ENCODE assay signal across 9 cellular contexts in the genomic region with DNA sequence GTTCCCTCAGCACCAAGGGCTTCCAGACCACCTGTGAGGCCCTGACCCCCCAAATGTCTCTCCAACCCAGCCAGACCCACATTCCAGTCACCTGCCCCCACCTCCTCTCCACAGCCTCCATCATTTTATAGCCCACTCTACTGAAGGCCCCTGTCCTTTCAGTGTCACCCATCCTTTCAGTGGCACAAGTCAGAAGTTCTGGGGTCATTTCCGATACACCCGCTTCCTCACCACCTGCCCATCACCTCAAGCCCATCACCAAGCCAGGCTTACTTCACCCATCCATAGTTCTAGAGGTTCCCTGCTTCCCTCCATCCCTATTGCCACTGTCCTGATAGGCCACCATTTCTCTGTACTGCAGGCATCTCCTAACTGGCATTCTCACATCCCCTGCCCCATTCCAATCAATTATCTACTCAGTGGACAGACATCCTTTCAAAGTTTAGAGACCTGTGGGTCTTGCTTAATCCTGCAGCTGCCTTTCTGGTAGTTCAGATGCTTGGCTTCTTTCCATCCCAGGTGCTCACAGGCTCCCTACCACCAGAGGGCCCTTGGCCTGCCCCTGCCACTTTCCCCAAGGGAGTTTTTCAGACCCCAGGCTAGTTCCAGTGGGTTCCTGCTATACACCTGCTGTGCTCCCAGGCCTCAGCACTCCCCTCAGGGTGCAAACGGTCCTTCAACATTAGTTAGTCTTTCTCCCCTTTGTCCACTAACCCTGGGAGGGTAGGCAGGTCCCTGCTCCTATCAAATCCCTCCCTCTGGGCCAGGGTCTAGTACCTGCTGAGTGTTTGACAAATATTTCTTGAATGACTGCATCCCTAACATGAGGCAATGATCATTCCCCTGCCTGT. TPM values are rescaled to one million over a fixed set of nuclear protein-coding genes. Genes with fewer than 3 reads are reported as not detected.
DNase-seq lines count a peak whose midpoint lies in the region; ATAC-seq and TF ChIP-seq lines count a peak whose summit lies in the region.
"Had no signal": no experiment of that assay in that cellular context is flagged by ENCODE, and none has a peak within 500 bp of the region (broad histone marks: within the 10 kb centered on the region; RNA-seq: fewer than 3 reads in every experiment).

No MANE protein-coding gene starts in this region.

- H3K9me3 Mint-ChIP-seq in activated T-helper 17 cell treated with anti-CD3 and anti-CD28 coated beads, Interleukin-2, amount 50 U/mL, for 72 hours = no peaks in the 10 kb centered on the region
- H3K9me3 Mint-ChIP-seq: activated B cell treated with CpG ODN at 0.5 μM for 24 hours had no signal

- no peak overlapping the region for H3K4me3 Mint-ChIP-seq in activated T-helper 17 cell treated with anti-CD3 and anti-CD28 coated beads, Interleukin-2, amount 50 U/mL, for 72 hours
- H3K4me3 Mint-ChIP-seq: activated B cell treated with CpG ODN at 0.5 μM for 24 hours had no signal

- H3K4me1 Mint-ChIP-seq in activated T-helper 17 cell treated with anti-CD3 and anti-CD28 coated beads, Interleukin-2, amount 50 U/mL, for 72 hours = no peaks in the 10 kb centered on the region

- ATAC-seq in activated T-helper 17 cell treated with anti-CD3 and anti-CD28 coated beads, Interleukin-2, amount 50 U/mL, for 72 hours (replicated peaks) = no peak
- no peak for ATAC-seq in stimulated activated naive CD8-positive, alpha-beta T cell treated with anti-CD3 and anti-CD28 coated beads, Interleukin-15, Interleukin-2, amounts not matched to agents 100 U/mL and 50 U/mL, for 24 hours
- no peak for ATAC-seq in HG02798 (IDR thresholded peaks at IDR 0.05; ENCODE audit: poor library complexity, unreplicated experiment)
- no peak for ATAC-seq in GM21367 (IDR thresholded peaks at IDR 0.05; ENCODE audit: unreplicated experiment)

- H3K27me3 Mint-ChIP-seq in activated T-helper 17 cell treated with anti-CD3 and anti-CD28 coated beads, Interleukin-2, amount 50 U/mL, for 72 hours = no peaks in the 10 kb centered on the region
- H3K27me3 Mint-ChIP-seq: activated B cell treated with CpG ODN at 0.5 μM for 24 hours had no signal

- no peaks in the 10 kb centered on the region for H3K36me3 Mint-ChIP-seq in activated T-helper 17 cell treated with anti-CD3 and anti-CD28 coated beads, Interleukin-2, amount 50 U/mL, for 72 hours (ENCODE audit: low read depth)

- DNase-seq in DMS153 treated with DMSO at 0.1 percent for 48 hours (lab: John Stamatoyannopoulos, UW; ENCODE audit: unreplicated experiment) = peak; percentile 4
- peak; percentile 64 for DNase-seq in mesenteric fat pad (ENCODE audit: low spot score)
- no peak for DNase-seq in stimulated activated naive CD8-positive, alpha-beta T cell treated with anti-CD3 and anti-CD28 coated beads, Interleukin-15, Interleukin-2, amounts not matched to agents 100 U/mL and 50 U/mL, for 24 hours
- DNase-seq in OCI-M2 (lab: John Stamatoyannopoulos, UW; ENCODE audit: unreplicated experiment) = no peak
- DNase-seq: activated B cell treated with CpG ODN at 0.5 μM for 24 hours had no signal

- H3K27ac Mint-ChIP-seq in activated T-helper 17 cell treated with anti-CD3 and anti-CD28 coated beads, Interleukin-2, amount 50 U/mL, for 72 hours = peak overlapping the region; percentile 2
- H3K27ac Mint-ChIP-seq: activated B cell treated with CpG ODN at 0.5 μM for 24 hours had no signal

- TF ChIP-seq CTCF in LNCAP (IDR thresholded peaks at IDR 0.05) = peak; percentile 45

RNA-seq across cellular contexts. Expression of a gene that starts 7.6 kb away (rescaled TPM):
- under 1 TPM; 0.24 to 0.64 TPM for total RNA-seq in activated T-helper 17 cell treated with anti-CD3 and anti-CD28 coated beads, Interleukin-2, amount 50 U/mL, for 72 hours
- total RNA-seq in mesenteric fat pad = 3.0 TPM

Comparison
In these comparisons a context has a peak if more than half of its experiments do, and no peak if none do; other contexts are left out.
1. DNase-seq: peak in DMS153 treated with DMSO at 0.1 percent for 48 hours (single experiment) and mesenteric fat pad (single experiment); none in stimulated activated naive CD8-positive, alpha-beta T cell treated with anti-CD3 and anti-CD28 coated beads, Interleukin-15, Interleukin-2, amounts not matched to agents 100 U/mL and 50 U/mL, for 24 hours (single experiment) and OCI-M2 (single experiment).